ENCODE assay signal across 1 cellular context in the genomic region with DNA sequence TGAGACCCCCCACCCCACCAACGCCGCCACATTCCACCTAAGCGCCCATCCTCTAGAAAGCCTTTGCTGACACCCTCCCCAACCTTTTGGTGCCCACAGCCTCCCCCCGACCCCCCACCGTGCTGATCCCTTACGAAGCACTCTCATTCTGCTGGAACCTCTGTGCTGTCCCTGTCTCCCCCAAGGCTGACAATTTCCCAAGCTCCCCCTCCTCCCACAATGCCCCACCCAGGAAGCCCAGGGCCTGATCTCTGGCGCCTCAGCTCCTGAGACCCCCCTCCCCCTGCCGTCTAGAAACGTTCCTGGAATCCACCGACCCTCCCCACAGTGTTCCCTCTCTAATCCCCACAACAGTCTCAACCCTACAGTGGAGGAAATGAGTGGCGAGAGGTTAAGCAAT.
TF ChIP-seq lines count a peak whose summit lies in the region.

No MANE protein-coding gene starts in this region.

TF ChIP-seq in IMR-90, 13 proteins besides CTCF, POLR2A, EP300 and RAD21 (continued from another document):
- no peak for TF ChIP-seq USF2 (IDR thresholded peaks at IDR 0.05; ENCODE audit: low read depth, low read length)
- TF ChIP-seq MAFK (IDR thresholded peaks at IDR 0.05; ENCODE audit: low read depth, low read length) = no peak
TF ChIP-seq in IMR-90: peak in this region for 0.
